In the genomic region with DNA sequence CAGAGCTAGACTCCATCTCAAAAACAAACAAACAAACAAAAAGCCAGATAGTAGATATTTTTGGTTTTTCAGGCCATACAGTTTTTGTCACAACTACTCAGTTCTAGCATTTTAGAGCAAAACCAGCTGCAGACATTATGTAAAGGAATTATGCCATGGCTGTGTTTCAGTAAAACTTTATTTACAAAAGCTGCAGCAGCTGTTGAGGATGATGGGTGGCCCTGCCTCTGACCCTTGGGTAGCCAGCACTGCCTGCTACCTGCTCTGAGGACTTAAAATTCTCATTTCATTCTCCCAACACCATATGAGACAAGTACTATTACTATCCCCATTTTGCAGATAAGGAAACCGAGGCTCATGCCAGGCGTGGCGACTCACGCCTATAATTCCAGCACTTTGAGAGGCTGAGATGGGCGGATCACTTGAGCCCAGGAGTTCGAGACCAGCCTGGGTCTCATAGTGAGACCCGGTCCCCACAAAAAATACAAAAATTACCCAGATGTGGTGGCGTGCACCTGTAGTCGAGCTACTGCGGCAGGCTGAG, we compare ENCODE assay signal across 14 cellular contexts. TPM values are rescaled to one million over a fixed set of nuclear protein-coding genes. Genes with fewer than 3 reads are reported as not detected.
"Had no signal": no experiment of that assay in that cellular context is flagged by ENCODE, and none has a peak within 500 bp of the region (broad histone marks: within the 10 kb centered on the region; RNA-seq: fewer than 3 reads in every experiment).

No MANE protein-coding gene starts in this region.

- FAIRE-seq: TTC549 had no signal

- H3K4me1 Mint-ChIP-seq: activated CD4-positive, alpha-beta T cell treated with anti-CD3 and anti-CD28 coated beads, Interleukin-2, amount 10 ng/mL, durations not matched to agents 7 days and 5 days had no signal

- DNase-seq: activated gamma-delta T cell, cortex of kidney, esophagus squamous epithelium, midbrain had no signal

- H3K36me3 Mint-ChIP-seq: activated naive CD4-positive, alpha-beta T cell treated with anti-CD3 and anti-CD28 coated beads, Interleukin-2, amount 50 U/mL, for 72 hours had no signal

- H3K9me3 ChIP-seq: esophagus squamous epithelium, lower lobe of right lung, transverse colon had no signal

- H3K27me3 Mint-ChIP-seq: activated CD4-positive, alpha-beta T cell treated with anti-CD3 and anti-CD28 coated beads, Interleukin-2, amount 10 ng/mL, durations not matched to agents 7 days and 5 days had no signal

- H3K27ac ChIP-seq: lower lobe of right lung, skin epidermis had no signal

- H3K36me3 ChIP-seq: esophagus squamous epithelium, lower lobe of right lung, transverse colon had no signal

- H3K9me3 Mint-ChIP-seq: activated CD4-positive, alpha-beta T cell treated with anti-CD3 and anti-CD28 coated beads, Interleukin-2, amount 10 ng/mL, durations not matched to agents 7 days and 5 days; activated naive CD4-positive, alpha-beta T cell treated with anti-CD3 and anti-CD28 coated beads, Interleukin-2, amount 50 U/mL, for 72 hours; activated T-cell treated with anti-CD3 and anti-CD28 coated beads, Interleukin-2, amount 50 U/mL, for 72 hours; neural crest cell had no signal

- H3K4me3 Mint-ChIP-seq: activated CD4-positive, alpha-beta T cell treated with anti-CD3 and anti-CD28 coated beads, Interleukin-2, amount 10 ng/mL, durations not matched to agents 7 days and 5 days; activated T-cell treated with anti-CD3 and anti-CD28 coated beads, Interleukin-2, amount 50 U/mL, for 72 hours; neural crest cell had no signal

- H3K27ac Mint-ChIP-seq: activated CD4-positive, alpha-beta T cell treated with anti-CD3 and anti-CD28 coated beads, Interleukin-2, amount 10 ng/mL, durations not matched to agents 7 days and 5 days; activated T-cell treated with anti-CD3 and anti-CD28 coated beads, Interleukin-2, amount 50 U/mL, for 72 hours had no signal

- H3K4me3 ChIP-seq: skin epidermis had no signal

- H3K27me3 ChIP-seq: esophagus squamous epithelium, transverse colon had no signal

RNA-seq across cellular contexts. Expression of gene RIPOR3, which starts 56.3 kb away (rescaled TPM):
- total RNA-seq: activated CD4-positive, alpha-beta T cell treated with anti-CD3 and anti-CD28 coated beads, Interleukin-2, amount 10 ng/mL, durations not matched to agents 7 days and 5 days; endothelial cell of umbilical vein; T-helper 2 cell treated with Interferon-gamma antibody and Interleukin-4, amounts not matched to agents 100 ng/mL and 5 ng/mL, for 36 hours had no signal
- polyA plus RNA-seq: endothelial cell of umbilical vein had no signal
